Comparison of ENCODE assay signal across 7 cellular contexts in the genomic region with DNA sequence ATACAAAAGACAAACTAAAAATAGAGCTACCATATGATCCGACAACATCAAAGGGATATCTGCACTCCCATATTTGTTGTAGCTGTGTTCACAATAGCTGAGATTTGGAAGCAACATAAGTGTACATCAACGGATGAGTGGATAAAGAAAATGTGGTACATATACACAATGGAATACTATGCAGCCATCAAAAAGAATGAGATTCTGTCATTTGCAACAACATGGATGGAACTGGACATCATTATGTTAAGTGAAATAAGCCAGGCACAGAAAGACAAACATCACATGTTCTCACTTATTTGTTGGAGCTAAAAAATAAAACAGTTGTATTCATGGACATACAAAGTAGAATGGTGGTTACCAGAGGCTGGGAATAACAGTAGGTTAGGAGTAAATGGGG.
A peak's percentile ranks its signal among the peaks of the same experiment; 100 is the strongest.
DNase-seq lines count a peak whose midpoint lies in the region; ATAC-seq, FAIRE-seq and TF ChIP-seq lines count a peak whose summit lies in the region.
"Not testable (repeated sequence)": the region's sequence is repeated elsewhere in the genome, so short reads cannot be mapped to it uniquely, and the experiment has no call there.

No MANE protein-coding gene starts in this region.

- not testable (repeated sequence) for H3K9me3 ChIP-seq in HEK293 (ENCODE audit: control insufficient read depth, insufficient read depth, low read depth, low read length); astrocyte (ENCODE audit: insufficient read depth, low read depth, low read length); K562 (replicated peaks; ENCODE audit: control insufficient read depth, insufficient read depth, low read depth, low read length)

- not testable (repeated sequence) for TF ChIP-seq CTCF in HEK293 (tag by site-specific recombination; IDR thresholded peaks at IDR 0.05); WTC11 (IDR thresholded peaks at IDR 0.05); astrocyte (IDR thresholded peaks at IDR 0.05; ENCODE audit: insufficient read depth, low read depth, low read length); K562 (IDR thresholded peaks at IDR 0.05 in 2 of 3, conservative IDR thresholded peaks at IDR 0.05 in 1 of 3; ENCODE audit: insufficient read depth in 2 of 3, low read depth in 1 of 3, low read length in 3 of 3)

- WGBS in K562 (ENCODE audit: insufficient coverage, low coverage, missing lambda C conversion rate), result 14% methylated on average over 2 of the region's 2 CpGs

- not testable (repeated sequence) for BruUV-seq in K562 (replicated peaks; lab: Mats Ljungman, UMichigan)

- H3K9me1 ChIP-seq in K562 (ENCODE audit: control insufficient read depth, insufficient read depth, low read length), result not testable (repeated sequence)

- not testable (repeated sequence) for H3K27ac ChIP-seq in HEK293 (ENCODE audit: extremely low read depth, low read depth, low read length); astrocyte (ENCODE audit: low read depth, low read length); K562 (ENCODE audit: extremely low read depth, low read depth, low read length)

- TF ChIP-seq RAD21 in K562 (CRISPR knock-in tag; conservative IDR thresholded peaks at IDR 0.05 in 1 of 2, IDR thresholded peaks at IDR 0.05 in 1 of 2), result not testable (repeated sequence)

- not testable (repeated sequence) for DNase-seq in GM12891 (ENCODE audit: insufficient read length, low spot score); WTC11 (ENCODE audit: low spot score); astrocyte (ENCODE audit: low read depth); K562 (ENCODE audit: extremely low read depth in 1 of 4, low spot score in 3 of 4)

- not testable (repeated sequence) for H3K79me2 ChIP-seq in astrocyte (ENCODE audit: insufficient read depth, low read length); K562 (ENCODE audit: control insufficient read depth, insufficient read depth, low read length)

- peak; percentile 9 for FAIRE-seq in GM12891 (lab: Jason Lieb, UNC)
- FAIRE-seq in astrocyte (lab: Jason Lieb, UNC), result peak; percentile 80
- not testable (repeated sequence) for FAIRE-seq in K562 (lab: Jason Lieb, UNC)
- peak; percentile 92 for FAIRE-seq in colon (lab: Jason Lieb, UNC)

- H3K36me3 ChIP-seq in HEK293 (ENCODE audit: control insufficient read depth in 2 of 2, insufficient read depth in 1 of 2, low read length in 2 of 2); astrocyte (ENCODE audit: insufficient read depth, low read length); K562 (ENCODE audit: control insufficient read depth, insufficient read depth, low read length): not testable (repeated sequence)

- not testable (repeated sequence) for H3K4me3 Mint-ChIP-seq in WTC11; astrocyte (ENCODE audit: unreplicated experiment)

- H3K36me3 Mint-ChIP-seq in WTC11; astrocyte (ENCODE audit: low read depth, unreplicated experiment): not testable (repeated sequence)

- POLR2A ChIA-PET in HEK293 (lab: Yijun Ruan, JAX); WTC11 (lab: Charles Lee): not testable (repeated sequence)
- POLR2A ChIA-PET in K562 (lab: Yijun Ruan, JAX), result interaction anchor here (0.7 kb wide), 1 partner anchor 270 kb away, joined by 3 read pairs; no protein-coding TSS in a partner anchor

- in situ Hi-C loops in K562 (cut with MboI), result not testable (repeated sequence)

- intact Hi-C loops in K562 (cut with micrococcal nuclease), result not testable (repeated sequence)

- TF ChIP-seq POLR2A in GM12891 (IDR thresholded peaks at IDR 0.05; ENCODE audit: low read depth, low read length); K562 (conservative IDR thresholded peaks at IDR 0.05): not testable (repeated sequence)

- not testable (repeated sequence) for H4K20me1 ChIP-seq in astrocyte (ENCODE audit: insufficient read depth, low read length); K562 (replicated peaks; ENCODE audit: control insufficient read depth, insufficient read depth, low read length)

- H3K27ac Mint-ChIP-seq in WTC11; astrocyte (ENCODE audit: unreplicated experiment): not testable (repeated sequence)

- not testable (repeated sequence) for H3K9me3 Mint-ChIP-seq in WTC11; astrocyte (ENCODE audit: unreplicated experiment)

- not testable (repeated sequence) for H3K9ac ChIP-seq in astrocyte (ENCODE audit: low read length); K562 (ENCODE audit: insufficient read depth in 1 of 2, low read depth in 2 of 2, low read length in 2 of 2)

- peaks cover 15% of the 10 kb centered on the region for H3K4me1 Mint-ChIP-seq in WTC11
- H3K4me1 Mint-ChIP-seq in astrocyte (ENCODE audit: low read depth, unreplicated experiment), result not testable (repeated sequence)

- not testable (repeated sequence) for TF ChIP-seq EP300 in K562 (IDR thresholded peaks at IDR 0.05; ENCODE audit: low read length)

- not testable (repeated sequence) for H3K4me3 ChIP-seq in HEK293 (ENCODE audit: low read depth, low read length); astrocyte (ENCODE audit: insufficient read depth, low read depth, low read length); K562

- peaks cover 26% of the 10 kb centered on the region for H3K27me3 Mint-ChIP-seq in WTC11 (ENCODE audit: low read depth)
- not testable (repeated sequence) for H3K27me3 Mint-ChIP-seq in astrocyte (ENCODE audit: low read depth, unreplicated experiment)

- ATAC-seq in SK-N-SH treated with all-trans-retinoic acid at 6 μM for 48 hours, WTC11, K562: not testable (repeated sequence)

- CTCF ChIA-PET in HEK293 (lab: Yijun Ruan, JAX), result interaction anchor here (0.6 to 0.9 kb wide), 2 partner anchors 8 to 57 kb away, joined by 3 read pairs; no protein-coding TSS in a partner anchor
- CTCF ChIA-PET in WTC11 (lab: Charles Lee); K562 (lab: Yijun Ruan, JAX; ENCODE audit: low intra/inter-chr PET ratio): not testable (repeated sequence)

- H3K4me2 ChIP-seq in astrocyte (ENCODE audit: low read length); K562 (ENCODE audit: insufficient read depth, low read length): not testable (repeated sequence)

- not testable (repeated sequence) for H3K27me3 ChIP-seq in astrocyte (ENCODE audit: insufficient read depth, low read length); K562 (ENCODE audit: control insufficient read depth in 2 of 2, insufficient read depth in 2 of 2, low read length in 2 of 2)

- not testable (repeated sequence) for H3K4me1 ChIP-seq in HEK293 (ENCODE audit: control insufficient read depth, insufficient read depth, low read length); astrocyte (ENCODE audit: insufficient read depth, low read length); K562 (replicated peaks in 1 of 2; ENCODE audit: control insufficient read depth in 2 of 2, insufficient read depth in 2 of 2, low read length in 2 of 2)

- H2AFZ ChIP-seq in astrocyte (ENCODE audit: low read depth, low read length); K562 (ENCODE audit: low read depth, low read length): not testable (repeated sequence)

TF ChIP-seq in HEK293, 187 proteins besides CTCF, POLR2A, EP300 and RAD21:
- TF ChIP-seq ZNF146 (tag by site-specific recombination; IDR thresholded peaks at IDR 0.05), result peak; percentile 88

TF ChIP-seq in SK-N-SH treated with all-trans-retinoic acid at 6 μM for 48 hours, 23 proteins besides CTCF, POLR2A, EP300 and RAD21:
- peak; percentile 40; the same call in 1 of the 2 replicates for TF ChIP-seq ZNF8 (CRISPR knock-in tag; IDR thresholded peaks at IDR 0.05)

TF ChIP-seq in WTC11, 78 proteins besides CTCF, POLR2A, EP300 and RAD21:
- 0 out of 2 replicates have a peak, but pooled peaks have one; percentile 15 for TF ChIP-seq GTF2I (CRISPR knock-in tag; conservative IDR thresholded peaks at IDR 0.05)

TF ChIP-seq in K562, 482 proteins besides CTCF, POLR2A, EP300 and RAD21:
- TF ChIP-seq ZNF146 (CRISPR knock-in tag; IDR thresholded peaks at IDR 0.05; ENCODE audit: unreplicated experiment), result peak; percentile 84
- peak; percentile 60 for TF ChIP-seq RBM25 (IDR thresholded peaks at IDR 0.05; ENCODE audit: low read depth, low read length, severe bottlenecking)
TF ChIP-seq in K562: peak in this region for 2; not testable (repeated sequence) for 480.
